ENCODE assay signal across 1 cellular context in genomic region chr7:36084485-36085091, GRCh38.
TF ChIP-seq lines count a peak whose summit lies in the region.

No MANE protein-coding gene starts in this region.

TF ChIP-seq in WTC11, 78 proteins besides CTCF, POLR2A, EP300 and RAD21 (continued from another document):
- TF ChIP-seq ATF2 (CRISPR knock-in tag; IDR thresholded peaks at IDR 0.05; ENCODE audit: borderline replicate concordance, low read depth) (no peak), ETV6 (CRISPR knock-in tag; IDR thresholded peaks at IDR 0.05) (peak; percentile 50; the same call in 1 of the 2 replicates), ZBTB43 (CRISPR knock-in tag; IDR thresholded peaks at IDR 0.05) (no peak), NR2C2 (CRISPR knock-in tag; IDR thresholded peaks at IDR 0.05) (no peak), MYBL2 (CRISPR knock-in tag; IDR thresholded peaks at IDR 0.05) (no peak), PRDM15 (CRISPR knock-in tag; IDR thresholded peaks at IDR 0.05) (peak; percentile 37; the same call in 1 of the 2 replicates), ELF4 (CRISPR knock-in tag; IDR thresholded peaks at IDR 0.05; ENCODE audit: low read depth) (no peak), NFE2L1 (CRISPR knock-in tag; IDR thresholded peaks at IDR 0.05) (no peak), ZBTB21 (CRISPR knock-in tag; IDR thresholded peaks at IDR 0.05; ENCODE audit: borderline replicate concordance) (no peak), GABPB1 (CRISPR knock-in tag; IDR thresholded peaks at IDR 0.05) (0 out of 2 replicates have a peak, but pooled peaks have one; percentile 22), ZNF281 (CRISPR knock-in tag; IDR thresholded peaks at IDR 0.05) (0 out of 2 replicates have a peak, but pooled peaks have one; percentile 9), MAX (CRISPR knock-in tag; IDR thresholded peaks at IDR 0.05) (peak; percentile 92), ZNF263 (CRISPR knock-in tag; IDR thresholded peaks at IDR 0.05; ENCODE audit: low read depth) (no peak), TEAD4 (CRISPR knock-in tag; IDR thresholded peaks at IDR 0.05) (no peak), E2F5 (CRISPR knock-in tag; IDR thresholded peaks at IDR 0.05) (0 out of 2 replicates have a peak, but pooled peaks have one; percentile 63), ZNF532 (CRISPR knock-in tag; IDR thresholded peaks at IDR 0.05; ENCODE audit: borderline replicate concordance) (no peak)
